12 cellular contexts compared by ENCODE assay signal in the genomic region with DNA sequence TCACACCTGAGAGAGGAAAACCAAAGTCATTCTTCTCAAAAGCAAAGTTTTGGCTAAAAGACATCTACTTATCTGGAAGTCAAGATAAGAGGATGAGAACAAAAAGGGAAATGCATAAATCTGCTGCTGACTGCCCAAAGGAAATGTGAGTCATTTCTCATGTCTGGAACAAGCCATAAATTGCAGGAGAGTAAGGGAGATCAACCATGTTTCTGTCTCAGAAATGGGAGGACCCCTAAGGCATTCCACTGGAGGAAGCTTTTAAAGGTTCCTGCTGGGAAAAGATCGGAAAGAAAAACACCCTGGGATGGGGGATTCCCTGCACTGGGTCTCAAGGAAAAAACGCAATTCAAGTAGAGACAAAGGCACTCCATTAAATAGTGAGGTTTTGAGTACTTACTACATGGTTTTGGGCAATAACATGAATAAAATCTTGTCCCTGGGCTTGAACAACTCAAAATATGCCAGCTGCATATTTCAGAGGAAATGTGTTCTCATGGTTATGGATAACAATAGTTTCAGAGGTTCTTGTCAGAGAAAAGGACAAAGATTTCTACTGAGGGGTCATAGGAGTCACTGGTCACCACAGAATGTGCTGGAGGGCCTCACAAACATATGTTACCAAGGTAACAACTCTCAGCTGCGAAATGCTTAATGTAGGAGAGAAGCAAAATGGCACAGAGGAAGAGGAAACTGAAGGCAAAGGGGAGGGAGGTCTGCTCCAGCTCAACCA. TPM values are rescaled to one million over a fixed set of nuclear protein-coding genes. Genes with fewer than 3 reads are reported as not detected.
DNase-seq lines count a peak whose midpoint lies in the region; ATAC-seq and TF ChIP-seq lines count a peak whose summit lies in the region.
"Had no signal": no experiment of that assay in that cellular context is flagged by ENCODE, and none has a peak within 500 bp of the region (broad histone marks: within the 10 kb centered on the region; RNA-seq: fewer than 3 reads in every experiment).

No MANE protein-coding gene starts in this region.

- no peak for TF ChIP-seq CTCF in natural killer cell (IDR thresholded peaks at IDR 0.05)
- no peak for TF ChIP-seq CTCF in astrocyte of the cerebellum (IDR thresholded peaks at IDR 0.05; ENCODE audit: low read depth, low read length, missing control alignments)
- no peak for TF ChIP-seq CTCF in uterus (IDR thresholded peaks at IDR 0.05)

- intact Hi-C loops in natural killer cell (cut with micrococcal nuclease): no loop called here
- intact Hi-C loops in uterus (cut with DNase I; ENCODE audit: low total_unique reads): no loop called here

- no peak for TF ChIP-seq POLR2A in uterus (IDR thresholded peaks at IDR 0.05)

- H3K4me1 Mint-ChIP-seq in natural killer cell treated with Interleukin-12 subunit alpha and Interleukin-12 subunit beta and Interleukin-15 and Interleukin-18, amount 100 ng/mL, for 72 hours (ENCODE audit: low read depth in 2 of 2): peaks cover 20 to 21% of the 10 kb centered on the region in 2 donors
- H3K4me1 Mint-ChIP-seq in natural killer cell (peaks cover 18 to 20% of the 10 kb centered on the region in 2 donors), immature natural killer cell (peaks cover 18 to 20% of the 10 kb centered on the region in 2 donors)

- H3K27me3 ChIP-seq in uterus: no peaks in the 10 kb centered on the region

- no peaks in the 10 kb centered on the region for H3K36me3 ChIP-seq in uterus

- H3K4me1 ChIP-seq in uterus: no peaks in the 10 kb centered on the region

- in situ Hi-C loops in astrocyte of the cerebellum (cut with HindIII; ENCODE audit: low sequenced_read_pairs): no loop called here

- H3K27ac Mint-ChIP-seq in natural killer cell treated with Interleukin-12 subunit alpha and Interleukin-12 subunit beta and Interleukin-15 and Interleukin-18, amount 100 ng/mL, for 72 hours: peak overlapping the region in 1 of 2 donors; percentile 63
- peak overlapping the region in 1 of 2 donors; percentile 39 for H3K27ac Mint-ChIP-seq in natural killer cell
- no peak overlapping the region for H3K27ac Mint-ChIP-seq in immature natural killer cell
- H3K27ac Mint-ChIP-seq: stimulated activated naive B cell treated with anti-CD40 and anti-IgM and Interleukin-4, amounts not matched to agents 10 μg/mL and 1 μg/mL and 100 μg/mL, for 72 hours had no signal

- peak overlapping the region; percentile 32 for H3K4me3 Mint-ChIP-seq in natural killer cell treated with Interleukin-12 subunit alpha and Interleukin-12 subunit beta and Interleukin-15 and Interleukin-18, amount 100 ng/mL, for 72 hours
- no peak overlapping the region for H3K4me3 Mint-ChIP-seq in natural killer cell
- peak overlapping the region in 3 of 5 donors; percentile 3 to 56 (median 25) for H3K4me3 Mint-ChIP-seq in immature natural killer cell
- H3K4me3 Mint-ChIP-seq: central memory CD8-positive, alpha-beta T cell had no signal

- peaks cover 4% of the 10 kb centered on the region for H3K36me3 Mint-ChIP-seq in natural killer cell treated with Interleukin-12 subunit alpha and Interleukin-12 subunit beta and Interleukin-15 and Interleukin-18, amount 100 ng/mL, for 72 hours
- no peaks in the 10 kb centered on the region for H3K36me3 Mint-ChIP-seq in natural killer cell
- peaks cover 0 to 5% (median 4%) of the 10 kb centered on the region in 3 donors for H3K36me3 Mint-ChIP-seq in immature natural killer cell

- peaks cover 3% of the 10 kb centered on the region for H3K9me3 Mint-ChIP-seq in natural killer cell treated with Interleukin-12 subunit alpha and Interleukin-12 subunit beta and Interleukin-15 and Interleukin-18, amount 100 ng/mL, for 72 hours
- H3K9me3 Mint-ChIP-seq in natural killer cell (peaks cover 2% of the 10 kb centered on the region in 2 donors), immature natural killer cell (peaks cover 0 to 13% (median 5%) of the 10 kb centered on the region in 6 donors)
- H3K9me3 Mint-ChIP-seq: central memory CD8-positive, alpha-beta T cell had no signal

- ATAC-seq in natural killer cell treated with Interleukin-12 subunit alpha and Interleukin-12 subunit beta and Interleukin-15 and Interleukin-18, amount 100 ng/mL, for 72 hours: no peak
- ATAC-seq in natural killer cell (no peak), HG03108 (IDR thresholded peaks at IDR 0.05; ENCODE audit: unreplicated experiment) (no peak), HG03139 (IDR thresholded peaks at IDR 0.05; ENCODE audit: unreplicated experiment) (no peak), GM19023 (IDR thresholded peaks at IDR 0.05; ENCODE audit: unreplicated experiment) (no peak)
- ATAC-seq: Panc1 had no signal

- H3K9me3 ChIP-seq in uterus: no peaks in the 10 kb centered on the region

- peaks cover 0 to 7% of the 10 kb centered on the region in 2 donors for H3K27me3 Mint-ChIP-seq in natural killer cell treated with Interleukin-12 subunit alpha and Interleukin-12 subunit beta and Interleukin-15 and Interleukin-18, amount 100 ng/mL, for 72 hours
- H3K27me3 Mint-ChIP-seq in natural killer cell (ENCODE audit: low read depth in 2 of 2) (peaks cover 6% of the 10 kb centered on the region in 2 donors), immature natural killer cell (ENCODE audit: low read depth in 3 of 3) (peaks cover 4 to 12% (median 7%) of the 10 kb centered on the region in 3 donors)
- H3K27me3 Mint-ChIP-seq: central memory CD8-positive, alpha-beta T cell had no signal

- H3K4me3 ChIP-seq in astrocyte of the cerebellum (ENCODE audit: low read depth, low read length) (no peak overlapping the region), uterus (no peak overlapping the region)

- peak overlapping the region; percentile 4 to 49 for H3K27ac ChIP-seq in uterus

- no peak for DNase-seq in natural killer cell treated with Interleukin-12 subunit alpha and Interleukin-12 subunit beta and Interleukin-15 and Interleukin-18, amount 100 ng/mL, for 72 hours (ENCODE audit: low spot score)
- no peak for DNase-seq in natural killer cell
- peak; percentile 8 for DNase-seq in astrocyte of the cerebellum (ENCODE audit: low read depth)
- no peak for DNase-seq in immature natural killer cell
- no peak for DNase-seq in uterus
- DNase-seq: NCI-H1105; stimulated activated naive B cell treated with anti-CD40 and anti-IgM and Interleukin-4, amounts not matched to agents 10 μg/mL and 1 μg/mL and 100 μg/mL, for 72 hours had no signal

RNA-seq across cellular contexts. Expression of a gene that starts 19.3 kb away (rescaled TPM):
- not detected for total RNA-seq in natural killer cell treated with Interleukin-12 subunit alpha and Interleukin-12 subunit beta and Interleukin-15 and Interleukin-18, amount 100 ng/mL, for 72 hours
- total RNA-seq in natural killer cell (not detected), uterus (1 to 10 TPM in 2 of 4 donors, under 1 TPM in 1, not detected in 1; 0.26 to 7.0 (median 2.4) TPM)
- polyA plus RNA-seq in immature natural killer cell: under 1 TPM in 1 of 3 donors, not detected in 2; 0.18 TPM

RNA-seq across cellular contexts. Expression of a gene that starts 39.9 kb away (rescaled TPM):
- under 1 TPM in 1 of 2 donors, not detected in 1; 0.08 TPM for total RNA-seq in natural killer cell treated with Interleukin-12 subunit alpha and Interleukin-12 subunit beta and Interleukin-15 and Interleukin-18, amount 100 ng/mL, for 72 hours
- total RNA-seq in natural killer cell: not detected
- polyA plus RNA-seq in immature natural killer cell: not detected
- 1 to 10 TPM; 3.5 to 8.7 (median 4.8) TPM for total RNA-seq in uterus

Comparison
In these comparisons a context has a peak if more than half of its experiments do, and no peak if none do; other contexts are left out.
1. RNA of a gene that starts 39.9 kb away (total RNA-seq): 3.5 to 8.7 TPM in uterus; 0.08 TPM in natural killer cell treated with Interleukin-12 subunit alpha and Interleukin-12 subunit beta and Interleukin-15 and Interleukin-18, amount 100 ng/mL, for 72 hours and not detected in natural killer cell; every median in the first group is over 4 times any median in the second.